Comparison of ENCODE assay signal across 24 cellular contexts in genomic region chr2:143425896-143426295, GRCh38.
DNase-seq lines count a peak whose midpoint lies in the region; ATAC-seq and TF ChIP-seq lines count a peak whose summit lies in the region.
"Had no signal": no experiment of that assay in that cellular context is flagged by ENCODE, and none has a peak within 500 bp of the region (broad histone marks: within the 10 kb centered on the region; RNA-seq: fewer than 3 reads in every experiment).

No MANE protein-coding gene starts in this region.

- no peaks in the 10 kb centered on the region for H3K79me2 ChIP-seq in fibroblast of lung (ENCODE audit: control insufficient read depth, insufficient read depth, low read length)

- H3K4me3 Mint-ChIP-seq in activated T-cell treated with anti-CD3 and anti-CD28 coated beads, Interleukin-2, amount 50 U/mL, for 72 hours: no peak overlapping the region
- no peak overlapping the region for H3K4me3 Mint-ChIP-seq in activated T-cell treated with anti-CD3 and anti-CD28 coated beads, Interleukin-2, amount 50 U/mL, for 4 hours

- H3K9me3 ChIP-seq in fibroblast of lung (ENCODE audit: control insufficient read depth, insufficient read depth, low read depth, low read length) (no peaks in the 10 kb centered on the region), skeletal muscle satellite cell (replicated peaks; ENCODE audit: low read length) (no peaks in the 10 kb centered on the region), upper lobe of right lung (no peaks in the 10 kb centered on the region)
- H3K9me3 ChIP-seq: HAP-1, SJSA1 had no signal

- no peaks in the 10 kb centered on the region for H3K27me3 Mint-ChIP-seq in activated T-cell treated with anti-CD3 and anti-CD28 coated beads, Interleukin-2, amount 50 U/mL, for 72 hours (ENCODE audit: low read depth)
- no peaks in the 10 kb centered on the region for H3K27me3 Mint-ChIP-seq in activated T-cell treated with anti-CD3 and anti-CD28 coated beads, Interleukin-2, amount 50 U/mL, for 4 hours (ENCODE audit: low read depth)

- H3K36me3 Mint-ChIP-seq in activated T-cell treated with anti-CD3 and anti-CD28 coated beads, Interleukin-2, amount 50 U/mL, for 72 hours (ENCODE audit: insufficient read depth in 2 of 2): no peaks in the 10 kb centered on the region
- H3K36me3 Mint-ChIP-seq in activated T-cell treated with anti-CD3 and anti-CD28 coated beads, Interleukin-2, amount 50 U/mL, for 4 hours (ENCODE audit: insufficient read depth): peaks cover 17% of the 10 kb centered on the region

- no peak for TF ChIP-seq CTCF in fibroblast of lung (conservative IDR thresholded peaks at IDR 0.05 in 1 of 2, IDR thresholded peaks at IDR 0.05 in 1 of 2; ENCODE audit: low read depth in 1 of 2, low read length in 2 of 2)
- TF ChIP-seq CTCF in upper lobe of right lung (IDR thresholded peaks at IDR 0.05): no peak

- intact Hi-C loops in upper lobe of right lung (cut with DNase I): no loop called here

- no peak for DNase-seq in activated T-cell treated with anti-CD3 and anti-CD28 coated beads, Interleukin-2, amount 50 U/mL, for 72 hours
- DNase-seq in activated T-cell treated with anti-CD3 and anti-CD28 coated beads, Interleukin-2, amount 50 U/mL, for 4 hours: no peak
- DNase-seq in LHCN-M2 (ENCODE audit: low read depth) (peak; percentile 51), fibroblast of lung (ENCODE audit: low read depth in 2 of 2) (peak in 1 of 2 donors; percentile 20), upper lobe of right lung (no peak)
- DNase-seq in activated CD4-positive, alpha-beta T cell treated with anti-CD3 and anti-CD28 coated beads, Interleukin-2, amount 50 U/mL, for 1 hour: no peak
- DNase-seq: ACHN, DMS53, Karpas-422, NCI-H1092 treated with DMSO at 0.1 percent for 48 hours, NCI-H1436, NCI-H187, NCI-H2081 treated with DMSO at 0.1 percent for 48 hours, NCI-H2171, NCI-H226, NCI-H510A, NCI-H69, Right ventricle myocardium superior, RPMI8226 had no signal

- no peaks in the 10 kb centered on the region for H4K20me1 ChIP-seq in fibroblast of lung (ENCODE audit: control insufficient read depth, extremely low read depth, insufficient read depth, low read length)

- no peak overlapping the region for H3K27ac ChIP-seq in fibroblast of lung (ENCODE audit: insufficient read depth, low read length)
- H3K27ac ChIP-seq in upper lobe of right lung: no peak overlapping the region
- H3K27ac ChIP-seq: 22Rv1, SJSA1 had no signal

- peak overlapping the region; percentile 31 for H3K27ac Mint-ChIP-seq in activated T-cell treated with anti-CD3 and anti-CD28 coated beads, Interleukin-2, amount 50 U/mL, for 72 hours

- H3K36me3 ChIP-seq in fibroblast of lung (ENCODE audit: control insufficient read depth, insufficient read depth, low read length) (no peaks in the 10 kb centered on the region), skeletal muscle satellite cell (ENCODE audit: insufficient read depth, low read length) (no peaks in the 10 kb centered on the region), upper lobe of right lung (no peaks in the 10 kb centered on the region)
- H3K36me3 ChIP-seq: HAP-1, SJSA1 had no signal

- H3K9ac ChIP-seq in fibroblast of lung (ENCODE audit: insufficient read depth, low read length) (no peak overlapping the region), skeletal muscle satellite cell (ENCODE audit: low read depth, low read length) (peak overlapping the region; percentile 30)

- H3K9me3 Mint-ChIP-seq in activated T-cell treated with anti-CD3 and anti-CD28 coated beads, Interleukin-2, amount 50 U/mL, for 72 hours: no peaks in the 10 kb centered on the region
- no peaks in the 10 kb centered on the region for H3K9me3 Mint-ChIP-seq in activated T-cell treated with anti-CD3 and anti-CD28 coated beads, Interleukin-2, amount 50 U/mL, for 4 hours

- no peak overlapping the region for H2AFZ ChIP-seq in fibroblast of lung (ENCODE audit: low read length)

- no peak for ATAC-seq in activated T-cell treated with anti-CD3 and anti-CD28 coated beads, Interleukin-2, amount 50 U/mL, for 72 hours (replicated peaks in 1 of 2)
- ATAC-seq in activated T-cell treated with anti-CD3 and anti-CD28 coated beads, Interleukin-2, amount 50 U/mL, for 4 hours: no peak
- no peak for ATAC-seq in HG02678 (IDR thresholded peaks at IDR 0.05; ENCODE audit: unreplicated experiment)
- ATAC-seq in upper lobe of right lung: no peak

- no peaks in the 10 kb centered on the region for H3K27me3 ChIP-seq in fibroblast of lung (ENCODE audit: control insufficient read depth, insufficient read depth, low read length)
- no peaks in the 10 kb centered on the region for H3K27me3 ChIP-seq in skeletal muscle satellite cell (ENCODE audit: control insufficient read depth, insufficient read depth, low read length)
- no peaks in the 10 kb centered on the region for H3K27me3 ChIP-seq in upper lobe of right lung
- H3K27me3 ChIP-seq: SJSA1 had no signal

- H3K4me3 ChIP-seq in fibroblast of lung (replicated peaks in 1 of 4; ENCODE audit: control extremely low read depth in 1 of 4, insufficient read depth in 1 of 4, low read depth in 3 of 4, low read length in 4 of 4): no peak overlapping the region
- no peak overlapping the region for H3K4me3 ChIP-seq in skeletal muscle satellite cell (ENCODE audit: low read length)
- no peak overlapping the region for H3K4me3 ChIP-seq in upper lobe of right lung
- H3K4me3 ChIP-seq: HAP-1, SJSA1 had no signal

- peaks cover 42% of the 10 kb centered on the region for H3K4me1 Mint-ChIP-seq in activated T-cell treated with anti-CD3 and anti-CD28 coated beads, Interleukin-2, amount 50 U/mL, for 72 hours (ENCODE audit: low read depth)
- peaks cover 72% of the 10 kb centered on the region for H3K4me1 Mint-ChIP-seq in activated T-cell treated with anti-CD3 and anti-CD28 coated beads, Interleukin-2, amount 50 U/mL, for 4 hours (ENCODE audit: low read depth)

- H3K4me1 ChIP-seq in fibroblast of lung (ENCODE audit: control insufficient read depth, extremely low read depth, insufficient read depth, low read length): peaks cover 5% of the 10 kb centered on the region
- H3K4me1 ChIP-seq in skeletal muscle satellite cell (ENCODE audit: control insufficient read depth, insufficient read depth, low read length): peaks cover 19% of the 10 kb centered on the region
- H3K4me1 ChIP-seq in upper lobe of right lung: no peaks in the 10 kb centered on the region
- H3K4me1 ChIP-seq: HAP-1 had no signal

- H3K4me2 ChIP-seq in fibroblast of lung (ENCODE audit: extremely low read depth, insufficient read depth, low read length) (peak overlapping the region; percentile 27), skeletal muscle satellite cell (ENCODE audit: low read length) (peak overlapping the region; percentile 5)
